Comparison of ENCODE assay signal across 8 cellular contexts in the genomic region with DNA sequence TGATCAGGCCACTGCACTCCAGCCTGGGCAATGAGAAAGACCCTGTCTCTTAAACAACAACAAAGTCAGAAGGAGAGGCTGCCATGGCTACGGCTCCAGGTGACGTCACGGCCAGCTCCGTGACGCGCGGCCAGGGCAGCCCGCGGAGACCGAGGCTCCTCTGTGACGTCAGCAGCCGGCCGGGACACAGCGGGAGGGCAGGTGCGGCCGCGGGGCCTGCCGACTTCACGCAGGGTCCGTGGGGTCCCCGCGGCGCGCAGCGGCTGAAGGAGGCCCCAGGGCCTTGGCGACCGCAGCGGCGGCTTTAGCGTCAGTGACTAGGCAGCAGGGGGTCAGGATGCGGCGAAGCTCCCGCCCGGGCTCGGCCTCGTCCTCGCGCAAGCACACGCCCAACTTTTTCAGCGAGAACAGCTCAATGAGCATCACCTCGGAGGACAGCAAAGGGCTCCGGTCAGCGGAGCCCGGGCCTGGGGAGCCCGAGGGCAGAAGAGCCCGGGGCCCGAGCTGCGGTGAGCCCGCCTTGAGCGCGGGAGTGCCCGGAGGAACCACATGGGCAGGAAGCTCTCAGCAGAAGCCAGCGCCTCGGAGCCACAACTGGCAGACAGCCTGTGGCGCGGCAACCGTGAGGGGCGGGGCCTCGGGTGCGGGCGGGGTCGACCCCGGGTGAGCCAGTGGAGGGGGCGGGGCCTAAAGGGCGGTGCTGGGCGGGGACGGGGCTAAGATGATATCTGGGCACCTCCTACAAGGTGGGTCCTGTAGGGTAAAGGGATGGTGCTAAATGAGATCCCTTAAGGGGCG. TPM values are rescaled to one million over a fixed set of nuclear protein-coding genes. Genes with fewer than 3 reads are reported as not detected.
DNase-seq lines count a peak whose midpoint lies in the region; ATAC-seq and TF ChIP-seq lines count a peak whose summit lies in the region.

A gene with protein sequence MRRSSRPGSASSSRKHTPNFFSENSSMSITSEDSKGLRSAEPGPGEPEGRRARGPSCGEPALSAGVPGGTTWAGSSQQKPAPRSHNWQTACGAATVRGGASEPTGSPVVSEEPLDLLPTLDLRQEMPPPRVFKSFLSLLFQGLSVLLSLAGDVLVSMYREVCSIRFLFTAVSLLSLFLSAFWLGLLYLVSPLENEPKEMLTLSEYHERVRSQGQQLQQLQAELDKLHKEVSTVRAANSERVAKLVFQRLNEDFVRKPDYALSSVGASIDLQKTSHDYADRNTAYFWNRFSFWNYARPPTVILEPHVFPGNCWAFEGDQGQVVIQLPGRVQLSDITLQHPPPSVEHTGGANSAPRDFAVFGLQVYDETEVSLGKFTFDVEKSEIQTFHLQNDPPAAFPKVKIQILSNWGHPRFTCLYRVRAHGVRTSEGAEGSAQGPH (plus strand): TSS at position 163 of the 798 bp plus-strand sequence. CDS start 175 bp downstream, at position 338.

- H3K4me1 Mint-ChIP-seq in activated CD4-positive, alpha-beta T cell treated with anti-CD3 and anti-CD28 coated beads for 36 hours = peaks cover 48% of the 10 kb centered on the region

- no peak for TF ChIP-seq CTCF in AG04449 (IDR thresholded peaks at IDR 0.05; ENCODE audit: insufficient read depth, low read length, missing control alignments)
- TF ChIP-seq CTCF in choroid plexus epithelial cell (conservative IDR thresholded peaks at IDR 0.05; ENCODE audit: low read depth, low read length) = no peak

- DNase-seq in AG04449 (ENCODE audit: low read depth, low spot score) = no peak
- DNase-seq in NCI-H460 (ENCODE audit: extremely low read depth, low read depth) = peak; percentile 41
- peak; percentile 100 for DNase-seq in activated CD4-positive, alpha-beta T cell treated with anti-CD3 and anti-CD28 coated beads for 36 hours
- no peak for DNase-seq in choroid plexus epithelial cell (ENCODE audit: low read depth)
- DNase-seq in left colon = peak; percentile 99 to 100
- DNase-seq in stimulated activated CD4-positive, alpha-beta T cell treated with anti-CD3 and anti-CD28 coated beads, Interleukin-1b, Interleukin-23, amount 100 ng/mL, for 4 hours (ENCODE audit: low read depth in 2 of 2) = peak; percentile 100

- peak; percentile 60 for ATAC-seq in HG03139 (IDR thresholded peaks at IDR 0.05; ENCODE audit: unreplicated experiment)
- peak; percentile 86 for ATAC-seq in activated CD4-positive, alpha-beta T cell treated with anti-CD3 and anti-CD28 coated beads for 36 hours
- ATAC-seq in left colon = peak; percentile 83

- POLR2A ChIA-PET in AG04449 (lab: Yijun Ruan, JAX) = interaction anchor here (0.6 kb wide), 2 partner anchors 41 to 67 kb away, joined by 3 to 4 read pairs; no protein-coding TSS in a partner anchor
- POLR2A ChIA-PET in activated CD4-positive, alpha-beta T cell treated with anti-CD3 and anti-CD28 coated beads for 36 hours (lab: Charles Lee) = interaction anchor here (0.7 to 3.0 kb wide), 12 partner anchors 13 to 161 kb away, joined by 3 to 35 read pairs (median 4); a partner anchor contains a TSS

- no peaks in the 10 kb centered on the region for H3K9me3 Mint-ChIP-seq in activated CD4-positive, alpha-beta T cell treated with anti-CD3 and anti-CD28 coated beads for 36 hours (ENCODE audit: low read depth)

- peak; percentile 77 for TF ChIP-seq POLR2A in GM18951 (IDR thresholded peaks at IDR 0.05; ENCODE audit: extremely low read depth, insufficient read depth, insufficient read length)

- in situ Hi-C loops in GM18951 (cut with MboI; ENCODE audit: low sequenced_read_pairs, unreplicated experiment) = no loop called here

- peaks cover 2% of the 10 kb centered on the region for H3K27me3 Mint-ChIP-seq in activated CD4-positive, alpha-beta T cell treated with anti-CD3 and anti-CD28 coated beads for 36 hours

- H3K4me3 ChIP-seq in AG04449 (ENCODE audit: low read depth, low read length) (peak within 1 kb of the TSS; percentile 70), choroid plexus epithelial cell (ENCODE audit: low read depth, low read length) (peak within 1 kb of the TSS; percentile 72)

- CTCF ChIA-PET in AG04449 (lab: Yijun Ruan, JAX) = interaction anchor here (0.6 to 1.4 kb wide), 5 partner anchors 13 to 152 kb away, joined by 3 read pairs; no protein-coding TSS in a partner anchor
- CTCF ChIA-PET in activated CD4-positive, alpha-beta T cell treated with anti-CD3 and anti-CD28 coated beads for 36 hours (lab: Charles Lee) = interaction anchor here (0.5 to 6.7 kb wide), 8 partner anchors 11 to 624 kb away, joined by 3 to 92 read pairs (median 4); a partner anchor contains a TSS

- H3K4me3 Mint-ChIP-seq in activated CD4-positive, alpha-beta T cell treated with anti-CD3 and anti-CD28 coated beads for 36 hours = peak within 1 kb of the TSS; percentile 83

- peak within 1 kb of the TSS; percentile 94 for H3K27ac Mint-ChIP-seq in activated CD4-positive, alpha-beta T cell treated with anti-CD3 and anti-CD28 coated beads for 36 hours

- H3K36me3 Mint-ChIP-seq in activated CD4-positive, alpha-beta T cell treated with anti-CD3 and anti-CD28 coated beads for 36 hours (ENCODE audit: low read depth) = no peaks in the 10 kb centered on the region

- intact Hi-C loops in activated CD4-positive, alpha-beta T cell treated with anti-CD3 and anti-CD28 coated beads for 36 hours (cut with DNase I, micrococcal nuclease) = loop anchor here (1.0 to 5.0 kb wide), 19 partner anchors 15 to 1623 kb away; a partner anchor contains a TSS
- intact Hi-C loops in left colon (cut with DNase I, micrococcal nuclease) = no loop called here

RNA-seq across cellular contexts. Expression of the gene that starts here (rescaled TPM):
- total RNA-seq in NCI-H460 (2014; rRNA removed; shearing (Covaris generic)) = 21.2 and 30.7 TPM in 2 replicates
- polyA plus RNA-seq in NCI-H460 (2014; cell fraction: nucleus; rRNA removed) = 11.7 and 13.7 TPM in 2 replicates
- 1 to 10 TPM; 6.4 to 6.9 TPM for total RNA-seq in activated CD4-positive, alpha-beta T cell treated with anti-CD3 and anti-CD28 coated beads for 36 hours
- total RNA-seq in left colon = 1 to 10 TPM; 3.2 to 5.8 TPM

Comparison
In these comparisons a context has a peak if more than half of its experiments do, and no peak if none do; other contexts are left out.
1. DNase-seq: peak in NCI-H460 (single experiment), activated CD4-positive, alpha-beta T cell treated with anti-CD3 and anti-CD28 coated beads for 36 hours (single experiment), left colon (2 of 2) and stimulated activated CD4-positive, alpha-beta T cell treated with anti-CD3 and anti-CD28 coated beads, Interleukin-1b, Interleukin-23, amount 100 ng/mL, for 4 hours (2 of 2); none in AG04449 (single experiment) and choroid plexus epithelial cell (single experiment).
2. intact Hi-C loops: an anchor here in activated CD4-positive, alpha-beta T cell treated with anti-CD3 and anti-CD28 coated beads for 36 hours (1.0 to 5.0 kb wide); none called in left colon.
3. Peak in every context shown above with its lines, with median percentiles within 50 percentile points of each other: ATAC-seq.